In genomic region chr19:12139309-12139708, GRCh38 we compare ENCODE assay signal across 1 cellular context.
TF ChIP-seq lines count a peak whose summit lies in the region.

No MANE protein-coding gene starts in this region.

TF ChIP-seq in H1, 55 proteins besides CTCF, POLR2A, EP300 and RAD21:
- TF ChIP-seq SUZ12 (IDR thresholded peaks at IDR 0.05; ENCODE audit: low read length) (no peak), JUN (IDR thresholded peaks at IDR 0.05; ENCODE audit: low read depth, low read length) (no peak)
